9 cellular contexts compared by ENCODE assay signal in the genomic region with DNA sequence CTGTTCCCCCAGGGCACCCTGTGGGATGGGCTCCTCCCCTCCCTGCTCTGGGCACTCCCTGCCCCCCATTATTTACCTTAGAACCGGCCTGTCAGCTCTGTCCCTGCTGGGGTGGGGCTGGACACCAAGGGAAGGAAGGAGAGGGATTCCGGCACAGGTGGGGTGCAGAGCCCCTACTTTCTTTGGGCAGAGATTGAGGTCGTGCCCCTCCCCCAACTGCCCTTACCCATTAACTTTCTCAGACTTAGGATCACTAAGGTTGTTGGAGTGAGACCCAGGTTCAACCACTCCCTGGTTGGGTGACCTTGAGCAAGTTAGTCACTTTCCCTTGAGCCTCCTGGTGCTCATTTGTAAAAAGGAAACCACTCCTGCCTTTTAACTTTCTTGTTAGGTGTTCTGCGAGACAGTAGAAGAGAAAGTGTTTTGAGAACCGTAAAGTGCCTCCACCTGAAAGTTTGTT. TPM values are rescaled to one million over a fixed set of nuclear protein-coding genes. Genes with fewer than 3 reads are reported as not detected.
DNase-seq lines count a peak whose midpoint lies in the region; ATAC-seq and TF ChIP-seq lines count a peak whose summit lies in the region.
"Had no signal": no experiment of that assay in that cellular context is flagged by ENCODE, and none has a peak within 500 bp of the region (broad histone marks: within the 10 kb centered on the region; RNA-seq: fewer than 3 reads in every experiment).

No MANE protein-coding gene starts in this region.

- no peaks in the 10 kb centered on the region for H3K27me3 Mint-ChIP-seq in endodermal cell (ENCODE audit: insufficient read depth)
- H3K27me3 Mint-ChIP-seq in activated CD8-positive, alpha-beta memory T cell treated with anti-CD3 and anti-CD28 coated beads, Interleukin-2, amount 10 ng/mL, durations not matched to agents 7 days and 5 days = peaks cover 19% of the 10 kb centered on the region

- H3K4me1 ChIP-seq in endodermal cell (ENCODE audit: control insufficient read depth, insufficient read depth, low read length) = peaks cover 39% of the 10 kb centered on the region
- H3K4me1 ChIP-seq in mucosa of stomach (ENCODE audit: control insufficient read depth, insufficient read depth, low read length) = peaks cover 79% of the 10 kb centered on the region

- H3K36me3 ChIP-seq in endodermal cell (ENCODE audit: control insufficient read depth, insufficient read depth, low read length) (peaks cover 3% of the 10 kb centered on the region), mucosa of stomach (ENCODE audit: control insufficient read depth, insufficient read depth, low read length) (no peaks in the 10 kb centered on the region)

- peak overlapping the region; percentile 60 for H3K4me3 ChIP-seq in endodermal cell (ENCODE audit: low read length)
- H3K4me3 ChIP-seq in mucosa of stomach (ENCODE audit: low read length) = peak overlapping the region; percentile 31

- TF ChIP-seq CTCF in C4-2B (conservative IDR thresholded peaks at IDR 0.05) = no peak
- no peak for TF ChIP-seq CTCF in endodermal cell (conservative IDR thresholded peaks at IDR 0.05)

- CTCF ChIA-PET in activated CD8-positive, alpha-beta memory T cell treated with anti-CD3 and anti-CD28 coated beads, Interleukin-2, amount 10 ng/mL, durations not matched to agents 7 days and 5 days (lab: Charles Lee) = no interaction called here

- H3K27ac ChIP-seq in C4-2B (peak overlapping the region; percentile 90), endodermal cell (ENCODE audit: low read depth, low read length) (peak overlapping the region; percentile 42)

- peaks cover 68% of the 10 kb centered on the region for H3K4me1 Mint-ChIP-seq in endodermal cell
- H3K4me1 Mint-ChIP-seq in activated CD8-positive, alpha-beta memory T cell treated with anti-CD3 and anti-CD28 coated beads, Interleukin-2, amount 10 ng/mL, durations not matched to agents 7 days and 5 days = peaks cover 6% of the 10 kb centered on the region

- DNase-seq in M059J (ENCODE audit: low read depth) (peak; percentile 63), endodermal cell (peak; percentile 71), GM19240 (ENCODE audit: insufficient read length, low spot score) (no peak), putamen (ENCODE audit: low spot score) (no peak), NCI-H226 (no peak)
- no peak for DNase-seq in activated CD8-positive, alpha-beta memory T cell treated with anti-CD3 and anti-CD28 coated beads, Interleukin-2, amount 10 ng/mL, durations not matched to agents 7 days and 5 days
- DNase-seq: stimulated activated CD4-positive, alpha-beta T cell treated with anti-CD3 and anti-CD28 coated beads, Interleukin-4, amount 100 ng/mL, for 24 hours had no signal

- 36 to 41% methylated on average over 3 to 5 of the region's 5 CpGs for WGBS in endodermal cell (ENCODE audit: insufficient coverage in 1 of 2, insufficient read length in 1 of 2), 2 experiments

- H3K9ac ChIP-seq in endodermal cell (ENCODE audit: extremely low read depth, low read length, poor library complexity, severe bottlenecking) (peak overlapping the region; percentile 64), mucosa of stomach (ENCODE audit: low read length) (peak overlapping the region; percentile 82)

- peaks cover 13% of the 10 kb centered on the region for H3K36me3 Mint-ChIP-seq in endodermal cell (ENCODE audit: low read depth)
- no peaks in the 10 kb centered on the region for H3K36me3 Mint-ChIP-seq in activated CD8-positive, alpha-beta memory T cell treated with anti-CD3 and anti-CD28 coated beads, Interleukin-2, amount 10 ng/mL, durations not matched to agents 7 days and 5 days

- no peak for ATAC-seq in activated CD8-positive, alpha-beta memory T cell treated with anti-CD3 and anti-CD28 coated beads, Interleukin-2, amount 10 ng/mL, durations not matched to agents 7 days and 5 days

- peak overlapping the region; percentile 92 for H3K27ac Mint-ChIP-seq in endodermal cell
- H3K27ac Mint-ChIP-seq in activated CD8-positive, alpha-beta memory T cell treated with anti-CD3 and anti-CD28 coated beads, Interleukin-2, amount 10 ng/mL, durations not matched to agents 7 days and 5 days = no peak overlapping the region

- H3K27me3 ChIP-seq in endodermal cell (ENCODE audit: control insufficient read depth, insufficient read depth, low read length, poor library complexity, severe bottlenecking) = no peaks in the 10 kb centered on the region
- no peaks in the 10 kb centered on the region for H3K27me3 ChIP-seq in mucosa of stomach (ENCODE audit: control insufficient read depth, insufficient read depth, low read length)

- peak overlapping the region; percentile 32 for H3K4me3 Mint-ChIP-seq in endodermal cell
- H3K4me3 Mint-ChIP-seq in activated CD8-positive, alpha-beta memory T cell treated with anti-CD3 and anti-CD28 coated beads, Interleukin-2, amount 10 ng/mL, durations not matched to agents 7 days and 5 days = no peak overlapping the region

- no peaks in the 10 kb centered on the region for H3K9me3 Mint-ChIP-seq in endodermal cell
- H3K9me3 Mint-ChIP-seq in activated CD8-positive, alpha-beta memory T cell treated with anti-CD3 and anti-CD28 coated beads, Interleukin-2, amount 10 ng/mL, durations not matched to agents 7 days and 5 days (ENCODE audit: low read depth) = no peaks in the 10 kb centered on the region

- H3K9me3 ChIP-seq in endodermal cell (ENCODE audit: control insufficient read depth, low read length) = no peaks in the 10 kb centered on the region
- no peaks in the 10 kb centered on the region for H3K9me3 ChIP-seq in mucosa of stomach (ENCODE audit: control insufficient read depth, low read length)

RNA-seq across cellular contexts. Expression of a gene that starts 57.0 kb away (rescaled TPM):
- total RNA-seq in M059J (2014; rRNA removed; shearing (Covaris generic)) = 22.3 and 38.2 TPM in 2 replicates
- total RNA-seq in endodermal cell = under 1 TPM in 1 of 2 donors, not detected in 1; 0.18 TPM
- polyA plus RNA-seq in endodermal cell (2013, experiment 1 of 2) = 0.32 TPM
- 0.37 TPM for polyA plus RNA-seq in endodermal cell (2013, experiment 2 of 2)
- total RNA-seq in activated CD8-positive, alpha-beta memory T cell treated with anti-CD3 and anti-CD28 coated beads, Interleukin-2, amount 10 ng/mL, durations not matched to agents 7 days and 5 days = not detected

RNA-seq across cellular contexts. Expression of a gene that starts 57.6 kb away (rescaled TPM):
- 83.6 and 87.2 TPM in 2 replicates for total RNA-seq in M059J (2014; rRNA removed; shearing (Covaris generic))
- 100 to 1,000 TPM; 141 to 154 TPM for total RNA-seq in endodermal cell
- polyA plus RNA-seq in endodermal cell (2013, experiment 1 of 2) = 120 TPM
- 113 TPM for polyA plus RNA-seq in endodermal cell (2013, experiment 2 of 2)
- 100 to 1,000 TPM; 192 to 238 TPM for total RNA-seq in activated CD8-positive, alpha-beta memory T cell treated with anti-CD3 and anti-CD28 coated beads, Interleukin-2, amount 10 ng/mL, durations not matched to agents 7 days and 5 days

RNA-seq across cellular contexts. Expression of a gene that starts 57.9 kb away (rescaled TPM):
- total RNA-seq in M059J (2014; rRNA removed; shearing (Covaris generic)) = 20.9 and 30.3 TPM in 2 replicates
- 100 to 1,000 TPM in 1 of 2 donors, 10 to 100 TPM in 1; 91.4 to 112 TPM for total RNA-seq in endodermal cell
- 39.8 TPM for polyA plus RNA-seq in endodermal cell (2013, experiment 1 of 2)
- 37.9 TPM for polyA plus RNA-seq in endodermal cell (2013, experiment 2 of 2)
- total RNA-seq in activated CD8-positive, alpha-beta memory T cell treated with anti-CD3 and anti-CD28 coated beads, Interleukin-2, amount 10 ng/mL, durations not matched to agents 7 days and 5 days = 100 to 1,000 TPM in 1 of 2 experiments, 10 to 100 TPM in 1; 85.3 to 102 TPM

Comparison
In these comparisons a context has a peak if more than half of its experiments do, and no peak if none do; other contexts are left out.
1. DNase-seq: peak in M059J (single experiment) and endodermal cell (single experiment); none in GM19240 (single experiment), putamen (single experiment), NCI-H226 (single experiment) and activated CD8-positive, alpha-beta memory T cell treated with anti-CD3 and anti-CD28 coated beads, Interleukin-2, amount 10 ng/mL, durations not matched to agents 7 days and 5 days (single experiment).
2. RNA of a gene that starts 57.0 kb away (total RNA-seq): 22.3 to 38.2 TPM in M059J; 0.18 TPM in endodermal cell and not detected in activated CD8-positive, alpha-beta memory T cell treated with anti-CD3 and anti-CD28 coated beads, Interleukin-2, amount 10 ng/mL, durations not matched to agents 7 days and 5 days; every median in the first group is over 10 times any median in the second.